18 cellular contexts compared by ENCODE assay signal in genomic region chr14:70811065-70811464, GRCh38. TPM values are rescaled to one million over a fixed set of nuclear protein-coding genes. Genes with fewer than 3 reads are reported as not detected.
DNase-seq lines count a peak whose midpoint lies in the region; ATAC-seq and TF ChIP-seq lines count a peak whose summit lies in the region.
"Had no signal": no experiment of that assay in that cellular context is flagged by ENCODE, and none has a peak within 500 bp of the region (broad histone marks: within the 10 kb centered on the region; RNA-seq: fewer than 3 reads in every experiment).

No MANE protein-coding gene starts in this region.

- H3K4me3 ChIP-seq in Panc1 (ENCODE audit: low read depth in 2 of 2, low read length in 2 of 2) (peak overlapping the region; percentile 83 to 89), esophagus squamous epithelium (peak overlapping the region; percentile 65 to 89 (median 72)), body of pancreas (no peak overlapping the region), testis (no peak overlapping the region)
- H3K4me3 ChIP-seq: left ventricle myocardium inferior had no signal

- intact Hi-C loops in Panc1 (cut with micrococcal nuclease; ENCODE audit: unreplicated experiment) = loop anchor here (5.0 kb wide), 1 partner anchor 189 kb away; no protein-coding TSS in a partner anchor
- intact Hi-C loops in esophagus squamous epithelium (cut with DNase I) = loop anchor here (10.0 kb wide), 1 partner anchor 186 kb away; no protein-coding TSS in a partner anchor
- intact Hi-C loops in body of pancreas (cut with DNase I) = no loop called here
- intact Hi-C loops in testis (cut with DNase I; ENCODE audit: low total_unique reads) = no loop called here

- no TSS peak for BruUV-seq in Panc1 (replicated peaks; lab: Mats Ljungman, UMichigan)

- peak overlapping the region; percentile 84 for H3K27ac ChIP-seq in Panc1 (ENCODE audit: low read length)
- H3K27ac ChIP-seq in esophagus squamous epithelium = peak overlapping the region in 3 of 4 donors; percentile 87 to 89 (median 89)
- no peak overlapping the region for H3K27ac ChIP-seq in body of pancreas
- no peak overlapping the region for H3K27ac ChIP-seq in testis
- H3K27ac ChIP-seq: left ventricle myocardium inferior had no signal

- H3K9me3 ChIP-seq in Panc1 (ENCODE audit: control insufficient read depth, insufficient read depth, low read depth, low read length) (no peaks in the 10 kb centered on the region), esophagus squamous epithelium (no peaks in the 10 kb centered on the region), body of pancreas (no peaks in the 10 kb centered on the region), testis (no peaks in the 10 kb centered on the region)
- H3K9me3 ChIP-seq: left ventricle myocardium inferior, transverse colon had no signal

- 76 to 92% methylated on average over 2 of the region's 2 CpGs for WGBS in esophagus squamous epithelium, 2 donors
- 86 to 93% methylated on average over 2 of the region's 2 CpGs for WGBS in body of pancreas, 2 donors
- WGBS in testis, 2 donors = 80 to 90% methylated on average over 2 of the region's 2 CpGs

- H3K9me3 Mint-ChIP-seq in activated T-cell treated with anti-CD3 and anti-CD28 coated beads, Interleukin-2, amount 50 U/mL, for 72 hours = no peaks in the 10 kb centered on the region
- H3K9me3 Mint-ChIP-seq in activated T-cell treated with anti-CD3 and anti-CD28 coated beads, Interleukin-2, amount 50 U/mL, for 24 hours = no peaks in the 10 kb centered on the region
- H3K9me3 Mint-ChIP-seq in stimulated activated effector memory CD8-positive, alpha-beta T cell treated with anti-CD3 and anti-CD28 coated beads, Interleukin-12 subunit alpha, Interleukin-12 subunit beta, amount 100 ng/mL, for 72 hours = no peaks in the 10 kb centered on the region
- H3K9me3 Mint-ChIP-seq: activated CD4-positive, alpha-beta memory T cell treated with anti-CD3 and anti-CD28 coated beads for 36 hours; activated naive CD8-positive, alpha-beta T cell treated with anti-CD3 and anti-CD28 coated beads, Interleukin-2, amount 10 ng/mL, durations not matched to agents 7 days and 5 days; activated T-cell treated with anti-CD3 and anti-CD28 coated beads, Interleukin-2, amount 50 U/mL, for 4 hours had no signal

- peak in 1 of 2 donors; percentile 15 for DNase-seq in activated T-cell treated with anti-CD3 and anti-CD28 coated beads, Interleukin-2, amount 50 U/mL, for 72 hours
- no peak for DNase-seq in activated T-cell treated with anti-CD3 and anti-CD28 coated beads, Interleukin-2, amount 50 U/mL, for 24 hours
- DNase-seq in Panc1 (ENCODE audit: low read depth, low spot score) = no peak
- no peak for DNase-seq in esophagus squamous epithelium (lab: John Stamatoyannopoulos, UW)
- no peak for DNase-seq in stimulated activated effector memory CD8-positive, alpha-beta T cell treated with anti-CD3 and anti-CD28 coated beads, Interleukin-12 subunit alpha, Interleukin-12 subunit beta, amount 100 ng/mL, for 72 hours (ENCODE audit: low spot score in 2 of 2)
- no peak for DNase-seq in body of pancreas
- DNase-seq in testis = no peak
- no peak for DNase-seq in COR-L47 (lab: John Stamatoyannopoulos, UW)
- DNase-seq: activated CD4-positive, alpha-beta memory T cell treated with anti-CD3 and anti-CD28 coated beads for 36 hours; activated naive CD8-positive, alpha-beta T cell treated with anti-CD3 and anti-CD28 coated beads, Interleukin-2, amount 10 ng/mL, durations not matched to agents 7 days and 5 days; activated T-cell treated with anti-CD3 and anti-CD28 coated beads, Interleukin-2, amount 50 U/mL, for 4 hours; effector CD4-positive, alpha-beta T cell; hypothalamus; left ventricle myocardium inferior; NCI-H446 treated with DMSO at 0.1 percent for 48 hours; stimulated activated CD4-positive, alpha-beta T cell treated with anti-CD3 and anti-CD28 coated beads, Interleukin-4, amount 100 ng/mL, for 24 hours; SW 1271; transverse colon had no signal

- H3K4me1 ChIP-seq in Panc1 (ENCODE audit: control insufficient read depth, insufficient read depth, low read length) (peaks cover 15% of the 10 kb centered on the region), esophagus squamous epithelium (peaks cover 0 to 45% (median 3%) of the 10 kb centered on the region in 3 donors), body of pancreas (peaks cover 13% of the 10 kb centered on the region), testis (no peaks in the 10 kb centered on the region)

- TF ChIP-seq CTCF in Panc1 (IDR thresholded peaks at IDR 0.05) (no peak), esophagus squamous epithelium (IDR thresholded peaks at IDR 0.05) (no peak), body of pancreas (IDR thresholded peaks at IDR 0.05) (no peak), testis (IDR thresholded peaks at IDR 0.05) (no peak)

- peaks cover 14% of the 10 kb centered on the region for H3K4me1 Mint-ChIP-seq in activated T-cell treated with anti-CD3 and anti-CD28 coated beads, Interleukin-2, amount 50 U/mL, for 72 hours (ENCODE audit: low read depth)
- peaks cover 7% of the 10 kb centered on the region for H3K4me1 Mint-ChIP-seq in activated T-cell treated with anti-CD3 and anti-CD28 coated beads, Interleukin-2, amount 50 U/mL, for 24 hours (ENCODE audit: low read depth)
- H3K4me1 Mint-ChIP-seq in stimulated activated effector memory CD8-positive, alpha-beta T cell treated with anti-CD3 and anti-CD28 coated beads, Interleukin-12 subunit alpha, Interleukin-12 subunit beta, amount 100 ng/mL, for 72 hours = peaks cover 11% of the 10 kb centered on the region

- H3K27me3 ChIP-seq in Panc1 (ENCODE audit: control insufficient read depth, insufficient read depth, low read length) (no peaks in the 10 kb centered on the region), esophagus squamous epithelium (peaks cover 0 to 27% (median 0%) of the 10 kb centered on the region in 4 donors), body of pancreas (no peaks in the 10 kb centered on the region), testis (no peaks in the 10 kb centered on the region)

- peaks cover 0 to 2% of the 10 kb centered on the region in 2 donors for H3K36me3 Mint-ChIP-seq in activated T-cell treated with anti-CD3 and anti-CD28 coated beads, Interleukin-2, amount 50 U/mL, for 72 hours (ENCODE audit: insufficient read depth in 2 of 2)
- peaks cover 3% of the 10 kb centered on the region for H3K36me3 Mint-ChIP-seq in activated T-cell treated with anti-CD3 and anti-CD28 coated beads, Interleukin-2, amount 50 U/mL, for 24 hours (ENCODE audit: low read depth)
- H3K36me3 Mint-ChIP-seq in stimulated activated effector memory CD8-positive, alpha-beta T cell treated with anti-CD3 and anti-CD28 coated beads, Interleukin-12 subunit alpha, Interleukin-12 subunit beta, amount 100 ng/mL, for 72 hours = peaks cover 6% of the 10 kb centered on the region
- H3K36me3 Mint-ChIP-seq: activated CD4-positive, alpha-beta memory T cell treated with anti-CD3 and anti-CD28 coated beads for 36 hours had no signal

- POLR2A ChIA-PET in Panc1 (lab: Charles Lee) = no interaction called here

- TF ChIP-seq POLR2A in esophagus squamous epithelium (IDR thresholded peaks at IDR 0.05) (no peak), body of pancreas (IDR thresholded peaks at IDR 0.05) (no peak), testis (IDR thresholded peaks at IDR 0.05) (no peak)

- in situ Hi-C loops in Panc1 (cut with HindIII; ENCODE audit: low pct_unique_long_range_greater_than_20kb, low sequenced_read_pairs) = no loop called here

- no peak overlapping the region for H3K27ac Mint-ChIP-seq in activated T-cell treated with anti-CD3 and anti-CD28 coated beads, Interleukin-2, amount 50 U/mL, for 72 hours
- no peak overlapping the region for H3K27ac Mint-ChIP-seq in activated T-cell treated with anti-CD3 and anti-CD28 coated beads, Interleukin-2, amount 50 U/mL, for 24 hours
- H3K27ac Mint-ChIP-seq in stimulated activated effector memory CD8-positive, alpha-beta T cell treated with anti-CD3 and anti-CD28 coated beads, Interleukin-12 subunit alpha, Interleukin-12 subunit beta, amount 100 ng/mL, for 72 hours = no peak overlapping the region
- H3K27ac Mint-ChIP-seq: activated CD4-positive, alpha-beta memory T cell treated with anti-CD3 and anti-CD28 coated beads for 36 hours; activated naive CD8-positive, alpha-beta T cell treated with anti-CD3 and anti-CD28 coated beads, Interleukin-2, amount 10 ng/mL, durations not matched to agents 7 days and 5 days had no signal

- H3K36me3 ChIP-seq in Panc1 (ENCODE audit: control insufficient read depth, insufficient read depth, low read length) (no peaks in the 10 kb centered on the region; the same call in 1 of the 2 replicates), esophagus squamous epithelium (no peaks in the 10 kb centered on the region), body of pancreas (replicated peaks in 1 of 2; ENCODE audit: insufficient read depth in 1 of 2, low read depth in 2 of 2) (no peaks in the 10 kb centered on the region), testis (ENCODE audit: low read depth, missing control alignments) (no peaks in the 10 kb centered on the region)
- H3K36me3 ChIP-seq: left ventricle myocardium inferior, transverse colon had no signal

- peaks cover 5% of the 10 kb centered on the region for H3K27me3 Mint-ChIP-seq in activated T-cell treated with anti-CD3 and anti-CD28 coated beads, Interleukin-2, amount 50 U/mL, for 72 hours (ENCODE audit: low read depth)
- H3K27me3 Mint-ChIP-seq in activated T-cell treated with anti-CD3 and anti-CD28 coated beads, Interleukin-2, amount 50 U/mL, for 24 hours = no peaks in the 10 kb centered on the region
- H3K27me3 Mint-ChIP-seq: activated CD4-positive, alpha-beta memory T cell treated with anti-CD3 and anti-CD28 coated beads for 36 hours; activated naive CD8-positive, alpha-beta T cell treated with anti-CD3 and anti-CD28 coated beads, Interleukin-2, amount 10 ng/mL, durations not matched to agents 7 days and 5 days had no signal

- peak; percentile 57 to 66 for ATAC-seq in activated T-cell treated with anti-CD3 and anti-CD28 coated beads, Interleukin-2, amount 50 U/mL, for 72 hours (replicated peaks in 1 of 2)
- ATAC-seq in Panc1 (no peak), body of pancreas (no peak)
- peak; percentile 80 for ATAC-seq in stimulated activated effector memory CD8-positive, alpha-beta T cell treated with anti-CD3 and anti-CD28 coated beads, Interleukin-12 subunit alpha, Interleukin-12 subunit beta, amount 100 ng/mL, for 72 hours
- ATAC-seq: activated T-cell treated with anti-CD3 and anti-CD28 coated beads, Interleukin-2, amount 50 U/mL, for 4 hours had no signal

- CTCF ChIA-PET in Panc1 (lab: Charles Lee) = no interaction called here

- no peak overlapping the region for H3K4me3 Mint-ChIP-seq in activated T-cell treated with anti-CD3 and anti-CD28 coated beads, Interleukin-2, amount 50 U/mL, for 72 hours
- H3K4me3 Mint-ChIP-seq in activated T-cell treated with anti-CD3 and anti-CD28 coated beads, Interleukin-2, amount 50 U/mL, for 24 hours = no peak overlapping the region
- H3K4me3 Mint-ChIP-seq in stimulated activated effector memory CD8-positive, alpha-beta T cell treated with anti-CD3 and anti-CD28 coated beads, Interleukin-12 subunit alpha, Interleukin-12 subunit beta, amount 100 ng/mL, for 72 hours = no peak overlapping the region
- H3K4me3 Mint-ChIP-seq: activated CD4-positive, alpha-beta memory T cell treated with anti-CD3 and anti-CD28 coated beads for 36 hours; activated naive CD8-positive, alpha-beta T cell treated with anti-CD3 and anti-CD28 coated beads, Interleukin-2, amount 10 ng/mL, durations not matched to agents 7 days and 5 days; activated T-cell treated with anti-CD3 and anti-CD28 coated beads, Interleukin-2, amount 50 U/mL, for 4 hours had no signal

RNA-seq across cellular contexts. Expression of gene MAP3K9, which starts 1.8 kb away (rescaled TPM):
- total RNA-seq in activated T-cell treated with anti-CD3 and anti-CD28 coated beads, Interleukin-2, amount 50 U/mL, for 72 hours = 1 to 10 TPM; 6.2 to 7.5 TPM
- total RNA-seq in Panc1 (2021; ENCODE audit: unreplicated experiment) = 12.1 TPM
- polyA plus RNA-seq in Panc1 (2012; ENCODE audit: insufficient read length) = 7.2 TPM
- total RNA-seq in esophagus squamous epithelium = 10 to 100 TPM in 3 of 4 donors, 1 to 10 TPM in 1; 8.1 to 34.0 (median 14.7) TPM
- 10 to 100 TPM in 1 of 2 donors, 1 to 10 TPM in 1; 5.4 to 10.9 TPM for total RNA-seq in body of pancreas
- 10 to 100 TPM; 17.4 to 22.5 TPM for total RNA-seq in testis
- 18.0 TPM for polyA plus RNA-seq in testis (ENCODE audit: insufficient read depth, low read depth, low replicate concordance)

Comparison
In these comparisons a context has a peak if more than half of its experiments do, and no peak if none do; other contexts are left out.
1. ATAC-seq: peak in activated T-cell treated with anti-CD3 and anti-CD28 coated beads, Interleukin-2, amount 50 U/mL, for 72 hours (2 of 2) and stimulated activated effector memory CD8-positive, alpha-beta T cell treated with anti-CD3 and anti-CD28 coated beads, Interleukin-12 subunit alpha, Interleukin-12 subunit beta, amount 100 ng/mL, for 72 hours (single experiment); none in Panc1 (single experiment) and body of pancreas (single experiment).
2. H3K27ac ChIP-seq: peak in Panc1 (single experiment) and esophagus squamous epithelium (3 of 4); none in body of pancreas (0 of 4) and testis (0 of 2).
3. H3K4me3 ChIP-seq: peak in Panc1 (2 of 2) and esophagus squamous epithelium (4 of 4); none in body of pancreas (0 of 2) and testis (0 of 2).
4. intact Hi-C loops: an anchor here in Panc1 (5.0 kb wide) and esophagus squamous epithelium (10.0 kb wide); none called in body of pancreas and testis.